1 cellular context compared by ENCODE assay signal in the genomic region with DNA sequence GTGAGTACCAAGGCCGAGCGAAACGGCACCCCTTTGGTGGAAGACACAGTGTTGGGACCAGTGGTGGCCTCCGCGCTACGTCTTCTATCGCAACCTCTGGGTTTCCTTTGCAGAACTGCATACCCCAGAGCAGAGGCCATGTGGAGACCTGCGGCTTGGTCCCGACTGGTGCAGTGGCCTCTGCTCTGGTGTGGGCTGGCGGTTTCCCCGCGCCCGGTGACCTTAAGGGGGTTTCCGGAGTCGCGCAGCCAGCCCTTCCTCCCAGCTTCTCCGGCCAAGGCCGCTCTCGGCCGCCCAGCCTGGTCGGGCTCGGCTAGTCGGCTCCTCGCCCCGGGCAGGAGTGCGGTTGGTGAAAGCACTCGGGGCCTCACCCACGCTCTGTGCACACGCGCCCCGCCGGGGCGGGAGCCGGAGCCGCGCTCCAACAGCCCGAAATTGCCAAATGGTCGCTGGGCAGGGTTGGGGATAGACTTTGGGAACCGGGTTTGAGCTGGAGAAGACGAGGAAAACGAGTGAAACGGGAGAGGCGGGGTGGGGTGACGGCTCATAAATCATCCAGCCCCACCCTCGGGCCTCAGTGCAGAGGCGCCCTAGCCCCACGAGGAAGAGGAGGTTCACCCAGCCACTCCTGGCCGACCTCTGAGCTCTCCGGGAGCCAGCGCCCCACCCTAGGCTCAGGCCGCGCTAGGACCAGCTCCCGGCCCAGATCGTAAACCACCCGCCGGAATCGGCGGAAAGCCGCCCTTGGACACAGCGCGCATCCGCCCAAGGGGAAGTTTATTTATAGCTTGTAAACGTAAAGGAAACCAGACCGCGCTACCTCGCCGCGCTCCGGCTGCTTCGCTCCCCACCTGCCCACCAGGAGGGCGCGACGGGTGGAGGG.
A peak's percentile ranks its signal among the peaks of the same experiment; 100 is the strongest.
TF ChIP-seq lines count a peak whose summit lies in the region.

No MANE protein-coding gene starts in this region.

TF ChIP-seq in HepG2, 621 proteins besides CTCF, POLR2A, EP300 and RAD21 (continued from another document and continues in another):
- TF ChIP-seq, protein P1, sequence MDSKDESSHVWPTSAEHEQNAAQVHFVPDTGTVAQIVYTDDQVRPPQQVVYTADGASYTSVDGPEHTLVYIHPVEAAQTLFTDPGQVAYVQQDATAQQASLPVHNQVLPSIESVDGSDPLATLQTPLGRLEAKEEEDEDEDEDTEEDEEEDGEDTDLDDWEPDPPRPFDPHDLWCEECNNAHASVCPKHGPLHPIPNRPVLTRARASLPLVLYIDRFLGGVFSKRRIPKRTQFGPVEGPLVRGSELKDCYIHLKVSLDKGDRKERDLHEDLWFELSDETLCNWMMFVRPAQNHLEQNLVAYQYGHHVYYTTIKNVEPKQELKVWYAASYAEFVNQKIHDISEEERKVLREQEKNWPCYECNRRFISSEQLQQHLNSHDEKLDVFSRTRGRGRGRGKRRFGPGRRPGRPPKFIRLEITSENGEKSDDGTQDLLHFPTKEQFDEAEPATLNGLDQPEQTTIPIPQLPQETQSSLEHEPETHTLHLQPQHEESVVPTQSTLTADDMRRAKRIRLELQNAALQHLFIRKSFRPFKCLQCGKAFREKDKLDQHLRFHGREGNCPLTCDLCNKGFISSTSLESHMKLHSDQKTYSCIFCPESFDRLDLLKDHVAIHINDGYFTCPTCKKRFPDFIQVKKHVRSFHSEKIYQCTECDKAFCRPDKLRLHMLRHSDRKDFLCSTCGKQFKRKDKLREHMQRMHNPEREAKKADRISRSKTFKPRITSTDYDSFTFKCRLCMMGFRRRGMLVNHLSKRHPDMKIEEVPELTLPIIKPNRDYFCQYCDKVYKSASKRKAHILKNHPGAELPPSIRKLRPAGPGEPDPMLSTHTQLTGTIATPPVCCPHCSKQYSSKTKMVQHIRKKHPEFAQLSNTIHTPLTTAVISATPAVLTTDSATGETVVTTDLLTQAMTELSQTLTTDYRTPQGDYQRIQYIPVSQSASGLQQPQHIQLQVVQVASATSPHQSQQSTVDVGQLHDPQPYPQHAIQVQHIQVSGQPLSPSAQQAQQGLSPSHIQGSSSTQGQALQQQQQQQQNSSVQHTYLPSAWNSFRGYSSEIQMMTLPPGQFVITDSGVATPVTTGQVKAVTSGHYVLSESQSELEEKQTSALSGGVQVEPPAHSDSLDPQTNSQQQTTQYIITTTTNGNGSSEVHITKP (CRISPR knock-in tag; IDR thresholded peaks at IDR 0.05; ENCODE audit: low read depth) = no peak
- TF ChIP-seq HNRNPLL (IDR thresholded peaks at IDR 0.05; ENCODE audit: low read depth, low read length, poor library complexity, severe bottlenecking) (peak; percentile 65), ZNF670 (CRISPR knock-in tag; IDR thresholded peaks at IDR 0.05; ENCODE audit: borderline replicate concordance) (peak; percentile 25; the same call in 1 of the 2 replicates), NCOA5 (CRISPR knock-in tag; IDR thresholded peaks at IDR 0.05) (no peak), FOXA1 (IDR thresholded peaks at IDR 0.05) (no peak), FOXA1 (CRISPR knock-in tag; IDR thresholded peaks at IDR 0.05) (no peak), ZNF776 (CRISPR knock-in tag; IDR thresholded peaks at IDR 0.05) (no peak), NCOA1 (CRISPR knock-in tag; IDR thresholded peaks at IDR 0.05) (no peak), SCMH1 (CRISPR knock-in tag; IDR thresholded peaks at IDR 0.05; ENCODE audit: borderline replicate concordance) (no peak), ZNF446 (CRISPR knock-in tag; IDR thresholded peaks at IDR 0.05) (no peak), FOXP1 (IDR thresholded peaks at IDR 0.05) (no peak), FOXP1 (CRISPR knock-in tag; IDR thresholded peaks at IDR 0.05) (no peak), MTF2 (CRISPR knock-in tag; IDR thresholded peaks at IDR 0.05; ENCODE audit: borderline replicate concordance) (no peak), ZNF235 (CRISPR knock-in tag; IDR thresholded peaks at IDR 0.05; ENCODE audit: borderline replicate concordance) (no peak), RBM22 (optimal IDR thresholded peaks at IDR 0.05; ENCODE audit: low read length) (no peak), ISL2 (CRISPR knock-in tag; IDR thresholded peaks at IDR 0.05) (0 out of 2 replicates have a peak, but pooled peaks have one; percentile 14), BRCA1 (CRISPR knock-in tag; IDR thresholded peaks at IDR 0.05) (no peak), ZNF10 (CRISPR knock-in tag; IDR thresholded peaks at IDR 0.05; ENCODE audit: borderline replicate concordance, low read depth) (no peak), MEF2D (CRISPR knock-in tag; IDR thresholded peaks at IDR 0.05) (peak; percentile 53), ZFYVE20 (CRISPR knock-in tag; IDR thresholded peaks at IDR 0.05; ENCODE audit: borderline replicate concordance, low read depth) (no peak), HNF4G (IDR thresholded peaks at IDR 0.05; ENCODE audit: borderline replicate concordance, low read depth, low read length) (0 out of 2 replicates have a peak, but pooled peaks have one; percentile 5), HNF4G (CRISPR knock-in tag; IDR thresholded peaks at IDR 0.05; ENCODE audit: borderline replicate concordance, low read depth) (no peak), ZNF451 (CRISPR knock-in tag; IDR thresholded peaks at IDR 0.05) (no peak), TRIM24 (CRISPR knock-in tag; IDR thresholded peaks at IDR 0.05) (no peak)
- TF ChIP-seq, protein P2, sequence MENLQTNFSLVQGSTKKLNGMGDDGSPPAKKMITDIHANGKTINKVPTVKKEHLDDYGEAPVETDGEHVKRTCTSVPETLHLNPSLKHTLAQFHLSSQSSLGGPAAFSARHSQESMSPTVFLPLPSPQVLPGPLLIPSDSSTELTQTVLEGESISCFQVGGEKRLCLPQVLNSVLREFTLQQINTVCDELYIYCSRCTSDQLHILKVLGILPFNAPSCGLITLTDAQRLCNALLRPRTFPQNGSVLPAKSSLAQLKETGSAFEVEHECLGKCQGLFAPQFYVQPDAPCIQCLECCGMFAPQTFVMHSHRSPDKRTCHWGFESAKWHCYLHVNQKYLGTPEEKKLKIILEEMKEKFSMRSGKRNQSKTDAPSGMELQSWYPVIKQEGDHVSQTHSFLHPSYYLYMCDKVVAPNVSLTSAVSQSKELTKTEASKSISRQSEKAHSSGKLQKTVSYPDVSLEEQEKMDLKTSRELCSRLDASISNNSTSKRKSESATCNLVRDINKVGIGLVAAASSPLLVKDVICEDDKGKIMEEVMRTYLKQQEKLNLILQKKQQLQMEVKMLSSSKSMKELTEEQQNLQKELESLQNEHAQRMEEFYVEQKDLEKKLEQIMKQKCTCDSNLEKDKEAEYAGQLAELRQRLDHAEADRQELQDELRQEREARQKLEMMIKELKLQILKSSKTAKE (CRISPR knock-in tag; IDR thresholded peaks at IDR 0.05; ENCODE audit: borderline replicate concordance) = no peak
- TF ChIP-seq, protein P3, sequence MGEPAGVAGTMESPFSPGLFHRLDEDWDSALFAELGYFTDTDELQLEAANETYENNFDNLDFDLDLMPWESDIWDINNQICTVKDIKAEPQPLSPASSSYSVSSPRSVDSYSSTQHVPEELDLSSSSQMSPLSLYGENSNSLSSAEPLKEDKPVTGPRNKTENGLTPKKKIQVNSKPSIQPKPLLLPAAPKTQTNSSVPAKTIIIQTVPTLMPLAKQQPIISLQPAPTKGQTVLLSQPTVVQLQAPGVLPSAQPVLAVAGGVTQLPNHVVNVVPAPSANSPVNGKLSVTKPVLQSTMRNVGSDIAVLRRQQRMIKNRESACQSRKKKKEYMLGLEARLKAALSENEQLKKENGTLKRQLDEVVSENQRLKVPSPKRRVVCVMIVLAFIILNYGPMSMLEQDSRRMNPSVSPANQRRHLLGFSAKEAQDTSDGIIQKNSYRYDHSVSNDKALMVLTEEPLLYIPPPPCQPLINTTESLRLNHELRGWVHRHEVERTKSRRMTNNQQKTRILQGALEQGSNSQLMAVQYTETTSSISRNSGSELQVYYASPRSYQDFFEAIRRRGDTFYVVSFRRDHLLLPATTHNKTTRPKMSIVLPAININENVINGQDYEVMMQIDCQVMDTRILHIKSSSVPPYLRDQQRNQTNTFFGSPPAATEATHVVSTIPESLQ (CRISPR knock-in tag; conservative IDR thresholded peaks at IDR 0.05) = no peak
- TF ChIP-seq, protein P4, sequence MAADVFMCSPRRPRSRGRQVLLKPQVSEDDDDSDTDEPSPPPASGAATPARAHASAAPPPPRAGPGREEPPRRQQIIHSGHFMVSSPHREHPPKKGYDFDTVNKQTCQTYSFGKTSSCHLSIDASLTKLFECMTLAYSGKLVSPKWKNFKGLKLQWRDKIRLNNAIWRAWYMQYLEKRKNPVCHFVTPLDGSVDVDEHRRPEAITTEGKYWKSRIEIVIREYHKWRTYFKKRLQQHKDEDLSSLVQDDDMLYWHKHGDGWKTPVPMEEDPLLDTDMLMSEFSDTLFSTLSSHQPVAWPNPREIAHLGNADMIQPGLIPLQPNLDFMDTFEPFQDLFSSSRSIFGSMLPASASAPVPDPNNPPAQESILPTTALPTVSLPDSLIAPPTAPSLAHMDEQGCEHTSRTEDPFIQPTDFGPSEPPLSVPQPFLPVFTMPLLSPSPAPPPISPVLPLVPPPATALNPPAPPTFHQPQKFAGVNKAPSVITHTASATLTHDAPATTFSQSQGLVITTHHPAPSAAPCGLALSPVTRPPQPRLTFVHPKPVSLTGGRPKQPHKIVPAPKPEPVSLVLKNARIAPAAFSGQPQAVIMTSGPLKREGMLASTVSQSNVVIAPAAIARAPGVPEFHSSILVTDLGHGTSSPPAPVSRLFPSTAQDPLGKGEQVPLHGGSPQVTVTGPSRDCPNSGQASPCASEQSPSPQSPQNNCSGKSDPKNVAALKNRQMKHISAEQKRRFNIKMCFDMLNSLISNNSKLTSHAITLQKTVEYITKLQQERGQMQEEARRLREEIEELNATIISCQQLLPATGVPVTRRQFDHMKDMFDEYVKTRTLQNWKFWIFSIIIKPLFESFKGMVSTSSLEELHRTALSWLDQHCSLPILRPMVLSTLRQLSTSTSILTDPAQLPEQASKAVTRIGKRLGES (CRISPR knock-in tag; IDR thresholded peaks at IDR 0.05; ENCODE audit: borderline replicate concordance) = no peak
- TF ChIP-seq, protein P5, sequence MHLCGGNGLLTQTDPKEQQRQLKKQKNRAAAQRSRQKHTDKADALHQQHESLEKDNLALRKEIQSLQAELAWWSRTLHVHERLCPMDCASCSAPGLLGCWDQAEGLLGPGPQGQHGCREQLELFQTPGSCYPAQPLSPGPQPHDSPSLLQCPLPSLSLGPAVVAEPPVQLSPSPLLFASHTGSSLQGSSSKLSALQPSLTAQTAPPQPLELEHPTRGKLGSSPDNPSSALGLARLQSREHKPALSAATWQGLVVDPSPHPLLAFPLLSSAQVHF (CRISPR knock-in tag; IDR thresholded peaks at IDR 0.05) = 0 out of 2 replicates have a peak, but pooled peaks have one; percentile 31
- TF ChIP-seq, protein P6, sequence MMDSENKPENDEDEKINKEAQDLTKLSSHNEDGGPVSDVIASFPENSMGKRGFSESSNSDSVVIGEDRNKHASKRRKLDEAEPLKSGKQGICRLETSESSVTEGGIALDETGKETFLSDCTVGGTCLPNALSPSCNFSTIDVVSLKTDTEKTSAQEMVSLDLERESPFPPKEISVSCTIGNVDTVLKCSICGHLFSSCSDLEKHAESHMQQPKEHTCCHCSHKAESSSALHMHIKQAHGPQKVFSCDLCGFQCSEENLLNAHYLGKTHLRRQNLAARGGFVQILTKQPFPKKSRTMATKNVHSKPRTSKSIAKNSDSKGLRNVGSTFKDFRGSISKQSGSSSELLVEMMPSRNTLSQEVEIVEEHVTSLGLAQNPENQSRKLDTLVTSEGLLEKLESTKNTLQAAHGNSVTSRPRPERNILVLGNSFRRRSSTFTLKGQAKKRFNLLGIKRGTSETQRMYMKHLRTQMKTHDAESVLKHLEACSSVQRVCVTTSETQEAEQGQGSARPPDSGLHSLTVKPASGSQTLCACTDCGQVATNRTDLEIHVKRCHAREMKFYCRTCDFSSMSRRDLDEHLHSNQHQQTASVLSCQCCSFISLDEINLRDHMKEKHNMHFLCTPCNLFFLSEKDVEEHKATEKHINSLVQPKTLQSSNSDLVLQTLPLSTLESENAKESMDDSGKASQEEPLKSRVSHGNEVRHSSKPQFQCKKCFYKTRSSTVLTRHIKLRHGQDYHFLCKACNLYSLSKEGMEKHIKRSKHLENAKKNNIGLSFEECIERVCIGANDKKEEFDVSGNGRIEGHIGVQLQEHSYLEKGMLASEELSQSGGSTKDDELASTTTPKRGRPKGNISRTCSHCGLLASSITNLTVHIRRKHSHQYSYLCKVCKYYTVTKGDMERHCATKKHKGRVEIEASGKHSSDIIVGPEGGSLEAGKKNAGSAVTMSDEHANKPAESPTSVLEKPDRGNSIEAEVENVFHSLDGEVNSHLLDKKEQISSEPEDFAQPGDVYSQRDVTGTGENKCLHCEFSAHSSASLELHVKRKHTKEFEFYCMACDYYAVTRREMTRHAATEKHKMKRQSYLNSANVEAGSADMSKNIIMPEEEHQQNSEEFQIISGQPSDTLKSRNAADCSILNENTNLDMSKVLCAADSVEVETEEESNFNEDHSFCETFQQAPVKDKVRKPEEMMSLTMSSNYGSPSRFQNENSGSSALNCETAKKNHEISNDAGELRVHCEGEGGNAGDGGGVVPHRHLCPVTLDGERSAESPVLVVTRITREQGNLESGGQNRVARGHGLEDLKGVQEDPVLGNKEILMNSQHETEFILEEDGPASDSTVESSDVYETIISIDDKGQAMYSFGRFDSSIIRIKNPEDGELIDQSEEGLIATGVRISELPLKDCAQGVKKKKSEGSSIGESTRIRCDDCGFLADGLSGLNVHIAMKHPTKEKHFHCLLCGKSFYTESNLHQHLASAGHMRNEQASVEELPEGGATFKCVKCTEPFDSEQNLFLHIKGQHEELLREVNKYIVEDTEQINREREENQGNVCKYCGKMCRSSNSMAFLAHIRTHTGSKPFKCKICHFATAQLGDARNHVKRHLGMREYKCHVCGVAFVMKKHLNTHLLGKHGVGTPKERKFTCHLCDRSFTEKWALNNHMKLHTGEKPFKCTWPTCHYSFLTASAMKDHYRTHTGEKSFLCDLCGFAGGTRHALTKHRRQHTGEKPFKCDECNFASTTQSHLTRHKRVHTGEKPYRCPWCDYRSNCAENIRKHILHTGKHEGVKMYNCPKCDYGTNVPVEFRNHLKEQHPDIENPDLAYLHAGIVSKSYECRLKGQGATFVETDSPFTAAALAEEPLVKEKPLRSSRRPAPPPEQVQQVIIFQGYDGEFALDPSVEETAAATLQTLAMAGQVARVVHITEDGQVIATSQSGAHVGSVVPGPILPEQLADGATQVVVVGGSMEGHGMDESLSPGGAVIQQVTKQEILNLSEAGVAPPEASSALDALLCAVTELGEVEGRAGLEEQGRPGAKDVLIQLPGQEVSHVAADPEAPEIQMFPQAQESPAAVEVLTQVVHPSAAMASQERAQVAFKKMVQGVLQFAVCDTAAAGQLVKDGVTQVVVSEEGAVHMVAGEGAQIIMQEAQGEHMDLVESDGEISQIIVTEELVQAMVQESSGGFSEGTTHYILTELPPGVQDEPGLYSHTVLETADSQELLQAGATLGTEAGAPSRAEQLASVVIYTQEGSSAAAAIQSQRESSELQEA (CRISPR knock-in tag; IDR thresholded peaks at IDR 0.05; ENCODE audit: not compliant biosample characterization) = no peak
- TF ChIP-seq, protein P7, sequence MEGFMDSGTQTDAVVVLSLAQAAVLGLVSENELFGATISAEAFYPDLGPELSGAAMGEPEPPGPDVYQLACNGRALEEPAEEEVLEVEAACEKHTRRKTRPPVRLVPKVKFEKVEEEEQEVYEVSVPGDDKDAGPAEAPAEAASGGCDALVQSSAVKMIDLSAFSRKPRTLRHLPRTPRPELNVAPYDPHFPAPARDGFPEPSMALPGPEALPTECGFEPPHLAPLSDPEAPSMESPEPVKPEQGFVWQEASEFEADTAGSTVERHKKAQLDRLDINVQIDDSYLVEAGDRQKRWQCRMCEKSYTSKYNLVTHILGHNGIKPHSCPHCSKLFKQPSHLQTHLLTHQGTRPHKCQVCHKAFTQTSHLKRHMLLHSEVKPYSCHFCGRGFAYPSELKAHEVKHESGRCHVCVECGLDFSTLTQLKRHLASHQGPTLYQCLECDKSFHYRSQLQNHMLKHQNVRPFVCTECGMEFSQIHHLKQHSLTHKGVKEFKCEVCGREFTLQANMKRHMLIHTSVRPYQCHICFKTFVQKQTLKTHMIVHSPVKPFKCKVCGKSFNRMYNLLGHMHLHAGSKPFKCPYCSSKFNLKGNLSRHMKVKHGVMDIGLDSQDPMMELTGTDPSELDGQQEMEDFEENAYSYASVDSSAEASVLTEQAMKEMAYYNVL (CRISPR knock-in tag; IDR thresholded peaks at IDR 0.05; ENCODE audit: borderline replicate concordance) = no peak
